ENCODE assay signal across 1 cellular context in genomic region chr6:16313732-16314131, GRCh38.
TF ChIP-seq lines count a peak whose summit lies in the region.

No MANE protein-coding gene starts in this region.

TF ChIP-seq in K562, 482 proteins besides CTCF, POLR2A, EP300 and RAD21 (continued from another document and continues in another):
- TF ChIP-seq PRDM10 (IDR thresholded peaks at IDR 0.05; ENCODE audit: partially characterized antibody) (no peak), TAF7 (tag; IDR thresholded peaks at IDR 0.05) (no peak), ZNF592 (IDR thresholded peaks at IDR 0.05) (no peak), HEY1 (CRISPR knock-in tag; IDR thresholded peaks at IDR 0.05; ENCODE audit: borderline replicate concordance) (no peak), SMARCA4 (IDR thresholded peaks at IDR 0.05) (peak; percentile 63; the same call in 1 of the 2 replicates), ZNF79 (CRISPR knock-in tag; IDR thresholded peaks at IDR 0.05; ENCODE audit: low read depth) (no peak), KDM1A (IDR thresholded peaks at IDR 0.05) (no peak), RB1 (IDR thresholded peaks at IDR 0.05; ENCODE audit: low read depth) (no peak), SMARCE1 (IDR thresholded peaks at IDR 0.05) (peak; percentile 84), VEZF1 (CRISPR knock-in tag; IDR thresholded peaks at IDR 0.05) (no peak), TARDBP (IDR thresholded peaks at IDR 0.05) (no peak), NR2F6 (CRISPR knock-in tag; IDR thresholded peaks at IDR 0.05) (no peak), MTA3 (IDR thresholded peaks at IDR 0.05; ENCODE audit: borderline replicate concordance) (0 out of 2 replicates have a peak, but pooled peaks have one; percentile 17), ZNF655 (CRISPR knock-in tag; IDR thresholded peaks at IDR 0.05) (no peak), IRF2 (CRISPR knock-in tag; IDR thresholded peaks at IDR 0.05) (no peak), REST (CRISPR knock-in tag; IDR thresholded peaks at IDR 0.05; ENCODE audit: low read depth) (no peak), NR0B1 (IDR thresholded peaks at IDR 0.05; ENCODE audit: partially characterized antibody) (no peak), GATAD2B (IDR thresholded peaks at IDR 0.05; ENCODE audit: borderline replicate concordance) (no peak), ZNF76 (CRISPR knock-in tag; IDR thresholded peaks at IDR 0.05; ENCODE audit: borderline replicate concordance) (no peak), ARID1B (IDR thresholded peaks at IDR 0.05) (peak; percentile 78), CBFA2T3 (IDR thresholded peaks at IDR 0.05) (peak; percentile 63), ELF2 (CRISPR knock-in tag; IDR thresholded peaks at IDR 0.05) (no peak), PPARD (CRISPR knock-in tag; IDR thresholded peaks at IDR 0.05) (no peak), DLX4 (CRISPR knock-in tag; IDR thresholded peaks at IDR 0.05) (no peak), HDAC2 (IDR thresholded peaks at IDR 0.05) (no peak), MYC (IDR thresholded peaks at IDR 0.05; ENCODE audit: low read depth, low read length) (no peak), MYC (CRISPR knock-in tag; IDR thresholded peaks at IDR 0.05; ENCODE audit: borderline replicate concordance, low read depth) (no peak), STAT6 (CRISPR knock-in tag; IDR thresholded peaks at IDR 0.05) (no peak), NR3C1 (CRISPR knock-in tag; IDR thresholded peaks at IDR 0.05) (no peak), CTBP1 (IDR thresholded peaks at IDR 0.05; ENCODE audit: borderline replicate concordance) (peak; percentile 31; the same call in 1 of the 2 replicates), ARHGAP35 (IDR thresholded peaks at IDR 0.05; ENCODE audit: partially characterized antibody) (no peak), SMC3 (conservative IDR thresholded peaks at IDR 0.05; ENCODE audit: insufficient read depth, low read depth, low read length) (no peak), CREBBP (IDR thresholded peaks at IDR 0.05; ENCODE audit: low read depth, low read length) (no peak), NFE2 (IDR thresholded peaks at IDR 0.05; ENCODE audit: low read depth) (peak; percentile 85), LCOR (CRISPR knock-in tag; IDR thresholded peaks at IDR 0.05) (peak; percentile 78), SETDB1 (IDR thresholded peaks at IDR 0.05; ENCODE audit: low read length) (no peak), FOSL1 (tag; conservative IDR thresholded peaks at IDR 0.05) (0 out of 2 replicates have a peak, but pooled peaks have one; percentile 24), ZFP30 (CRISPR knock-in tag; IDR thresholded peaks at IDR 0.05; ENCODE audit: borderline replicate concordance) (no peak), MAFF (IDR thresholded peaks at IDR 0.05; ENCODE audit: low read length) (peak; percentile 38; the same call in 1 of the 2 replicates), E4F1 (CRISPR knock-in tag; IDR thresholded peaks at IDR 0.05; ENCODE audit: borderline replicate concordance) (no peak)
